Comparison of ENCODE assay signal across 8 cellular contexts in genomic region chr9:105991-106390, GRCh38. TPM values are rescaled to one million over a fixed set of nuclear protein-coding genes. Genes with fewer than 3 reads are reported as not detected.
DNase-seq lines count a peak whose midpoint lies in the region; ATAC-seq lines count a peak whose summit lies in the region.
"Not testable (repeated sequence)": the region's sequence is repeated elsewhere in the genome, so short reads cannot be mapped to it uniquely, and the experiment has no call there.
"Had no signal": no experiment of that assay in that cellular context is flagged by ENCODE, and none has a peak within 500 bp of the region (broad histone marks: within the 10 kb centered on the region; RNA-seq: fewer than 3 reads in every experiment).

No MANE protein-coding gene starts in this region.

- not testable (repeated sequence) for H3K36me3 Mint-ChIP-seq in activated CD4-positive, alpha-beta T cell treated with anti-CD3 and anti-CD28 coated beads for 36 hours (ENCODE audit: low read depth); activated CD4-positive, alpha-beta T cell treated with anti-CD3 and anti-CD28 coated beads, Interleukin-2, amount 10 ng/mL, durations not matched to agents 24 days and 14 days (ENCODE audit: low read depth); activated naive CD4-positive, alpha-beta T cell treated with anti-CD3 and anti-CD28 coated beads, Interleukin-2, amount 50 U/mL, for 72 hours

- CTCF ChIA-PET in activated CD4-positive, alpha-beta T cell treated with anti-CD3 and anti-CD28 coated beads for 36 hours (lab: Charles Lee) = not testable (repeated sequence)

- POLR2A ChIA-PET in activated CD4-positive, alpha-beta T cell treated with anti-CD3 and anti-CD28 coated beads for 36 hours (lab: Charles Lee) = not testable (repeated sequence)

- not testable (repeated sequence) for H3K9me3 Mint-ChIP-seq in activated CD4-positive, alpha-beta T cell treated with anti-CD3 and anti-CD28 coated beads for 36 hours (ENCODE audit: low read depth); activated CD4-positive, alpha-beta T cell treated with anti-CD3 and anti-CD28 coated beads, Interleukin-2, amount 10 ng/mL, durations not matched to agents 24 days and 14 days; activated naive CD4-positive, alpha-beta T cell treated with anti-CD3 and anti-CD28 coated beads, Interleukin-2, amount 50 U/mL, for 72 hours; stimulated activated naive CD8-positive, alpha-beta T cell treated with anti-CD3 and anti-CD28 coated beads, Interleukin-15, amount 100 ng/mL, for 72 hours

- H3K4me1 Mint-ChIP-seq in activated CD4-positive, alpha-beta T cell treated with anti-CD3 and anti-CD28 coated beads for 36 hours; activated CD4-positive, alpha-beta T cell treated with anti-CD3 and anti-CD28 coated beads, Interleukin-2, amount 10 ng/mL, durations not matched to agents 24 days and 14 days; stimulated activated naive CD8-positive, alpha-beta T cell treated with anti-CD3 and anti-CD28 coated beads, Interleukin-15, amount 100 ng/mL, for 72 hours: not testable (repeated sequence)

- H3K27ac Mint-ChIP-seq in activated CD4-positive, alpha-beta T cell treated with anti-CD3 and anti-CD28 coated beads for 36 hours; activated CD4-positive, alpha-beta T cell treated with anti-CD3 and anti-CD28 coated beads, Interleukin-2, amount 10 ng/mL, durations not matched to agents 24 days and 14 days; activated naive CD4-positive, alpha-beta T cell treated with anti-CD3 and anti-CD28 coated beads, Interleukin-2, amount 50 U/mL, for 72 hours; stimulated activated naive CD8-positive, alpha-beta T cell treated with anti-CD3 and anti-CD28 coated beads, Interleukin-15, amount 100 ng/mL, for 72 hours: not testable (repeated sequence)

- peak; percentile 21 for ATAC-seq in activated CD4-positive, alpha-beta T cell treated with anti-CD3 and anti-CD28 coated beads for 36 hours
- peak; percentile 13 to 26 for ATAC-seq in activated naive CD4-positive, alpha-beta T cell treated with anti-CD3 and anti-CD28 coated beads, Interleukin-2, amount 50 U/mL, for 72 hours
- peak; percentile 35 for ATAC-seq in stimulated activated naive CD8-positive, alpha-beta T cell treated with anti-CD3 and anti-CD28 coated beads, Interleukin-15, amount 100 ng/mL, for 72 hours

- DNase-seq in activated CD4-positive, alpha-beta T cell treated with anti-CD3 and anti-CD28 coated beads for 36 hours = peak; percentile 24
- peak; percentile 62 for DNase-seq in activated CD4-positive, alpha-beta T cell treated with anti-CD3 and anti-CD28 coated beads, Interleukin-2, amount 10 ng/mL, durations not matched to agents 24 days and 14 days
- DNase-seq in activated naive CD4-positive, alpha-beta T cell treated with anti-CD3 and anti-CD28 coated beads, Interleukin-2, amount 50 U/mL, for 72 hours (ENCODE audit: low spot score in 2 of 2) = not testable (repeated sequence)
- DNase-seq in islet precursor cell = peak; percentile 13
- DNase-seq in stimulated activated CD4-positive, alpha-beta T cell treated with anti-CD3 and anti-CD28 coated beads, Interleukin-15, amount 100 ng/mL, for 24 hours = peak; percentile 3
- DNase-seq in stimulated activated naive CD8-positive, alpha-beta T cell treated with anti-CD3 and anti-CD28 coated beads, Interleukin-15, amount 100 ng/mL, for 72 hours = peak in 1 of 2 donors; percentile 12

- peaks cover 19% of the 10 kb centered on the region for H3K27me3 Mint-ChIP-seq in activated CD4-positive, alpha-beta T cell treated with anti-CD3 and anti-CD28 coated beads for 36 hours
- H3K27me3 Mint-ChIP-seq in activated CD4-positive, alpha-beta T cell treated with anti-CD3 and anti-CD28 coated beads, Interleukin-2, amount 10 ng/mL, durations not matched to agents 24 days and 14 days = peaks cover 31% of the 10 kb centered on the region
- H3K27me3 Mint-ChIP-seq in stimulated activated naive CD8-positive, alpha-beta T cell treated with anti-CD3 and anti-CD28 coated beads, Interleukin-15, amount 100 ng/mL, for 72 hours = peaks cover 34% of the 10 kb centered on the region

- intact Hi-C loops in activated CD4-positive, alpha-beta T cell treated with anti-CD3 and anti-CD28 coated beads for 36 hours (cut with DNase I, micrococcal nuclease); activated CD4-positive, alpha-beta T cell treated with anti-CD3 and anti-CD28 coated beads, Interleukin-2, amount 10 ng/mL, durations not matched to agents 24 days and 14 days (cut with micrococcal nuclease): not testable (repeated sequence)

- not testable (repeated sequence) for H3K4me3 Mint-ChIP-seq in activated CD4-positive, alpha-beta T cell treated with anti-CD3 and anti-CD28 coated beads for 36 hours; activated CD4-positive, alpha-beta T cell treated with anti-CD3 and anti-CD28 coated beads, Interleukin-2, amount 10 ng/mL, durations not matched to agents 24 days and 14 days; stimulated activated naive CD8-positive, alpha-beta T cell treated with anti-CD3 and anti-CD28 coated beads, Interleukin-15, amount 100 ng/mL, for 72 hours

RNA-seq across cellular contexts. Expression of gene FOXD4, which starts 12.2 kb away (rescaled TPM):
- under 1 TPM; 0.16 to 0.19 TPM for total RNA-seq in activated CD4-positive, alpha-beta T cell treated with anti-CD3 and anti-CD28 coated beads for 36 hours
- not detected in 2 replicates for total RNA-seq in activated CD4-positive, alpha-beta T cell treated with anti-CD3 and anti-CD28 coated beads, Interleukin-2, amount 10 ng/mL, durations not matched to agents 24 days and 14 days
- total RNA-seq in activated naive CD4-positive, alpha-beta T cell treated with anti-CD3 and anti-CD28 coated beads, Interleukin-2, amount 50 U/mL, for 72 hours = not detected
- total RNA-seq: A673; CD8-positive, alpha-beta T cell had no signal
